20 cellular contexts compared by ENCODE assay signal in the genomic region with DNA sequence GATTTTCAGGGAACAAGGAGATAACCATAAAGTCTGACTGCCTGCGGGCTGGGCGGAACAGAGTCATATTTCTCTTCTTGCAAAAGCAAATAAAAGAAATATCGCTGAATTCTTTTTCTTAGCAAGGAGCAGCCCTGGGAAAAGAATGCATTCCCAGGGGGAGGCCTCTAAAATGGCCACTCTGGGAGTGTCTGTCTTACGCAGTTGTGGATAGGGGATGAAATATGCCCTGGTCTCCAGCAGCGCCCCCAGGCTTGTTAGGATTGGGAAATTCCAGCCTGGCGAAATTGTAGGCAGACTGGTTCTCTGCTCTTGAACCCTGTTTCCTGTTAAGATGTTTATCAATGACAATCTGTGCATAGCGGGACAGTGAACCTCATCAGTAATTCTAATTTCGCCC. TPM values are rescaled to one million over a fixed set of nuclear protein-coding genes. Genes with fewer than 3 reads are reported as not detected.
DNase-seq lines count a peak whose midpoint lies in the region; ATAC-seq and TF ChIP-seq lines count a peak whose summit lies in the region.
"Had no signal": no experiment of that assay in that cellular context is flagged by ENCODE, and none has a peak within 500 bp of the region (broad histone marks: within the 10 kb centered on the region; RNA-seq: fewer than 3 reads in every experiment).

No MANE protein-coding gene starts in this region.

- H4K20me1 ChIP-seq in HCT116 (ENCODE audit: insufficient read depth) = no peaks in the 10 kb centered on the region

- no peak overlapping the region for H3K9ac ChIP-seq in HCT116 (ENCODE audit: low read length)
- H3K9ac ChIP-seq in trophoblast cell (ENCODE audit: low read length) = no peak overlapping the region

- H4K12ac ChIP-seq in trophoblast cell (ENCODE audit: low read depth, low read length) = no peak overlapping the region

- no peaks in the 10 kb centered on the region for H3K4me1 ChIP-seq in HCT116 (ENCODE audit: control insufficient read depth in 1 of 2, insufficient read depth in 2 of 2, low read length in 2 of 2)
- no peaks in the 10 kb centered on the region for H3K4me1 ChIP-seq in trophoblast cell (ENCODE audit: control insufficient read depth in 1 of 2, insufficient read depth in 2 of 2, low read length in 2 of 2)
- H3K4me1 ChIP-seq: HAP-1, Peyer's patch had no signal

- H3K9me2 ChIP-seq in HCT116 (ENCODE audit: insufficient read depth) = no peaks in the 10 kb centered on the region

- H4K8ac ChIP-seq in trophoblast cell (ENCODE audit: low read depth, low read length) = no peak overlapping the region

- RAD21 ChIA-PET in HCT116 (lab: Charles Lee; ENCODE audit: low non-redundant PET in 1 of 2, low total read pairs in 2 of 2, uncharacterized antibody in 2 of 2, unreplicated experiment in 2 of 2) = no interaction called here

- no peak for TF ChIP-seq RAD21 in HCT116 (IDR thresholded peaks at IDR 0.05; ENCODE audit: low read depth)

- no peak overlapping the region for H3K4me3 Mint-ChIP-seq in activated CD8-positive, alpha-beta T cell treated with anti-CD3 and anti-CD28 coated beads for 36 hours
- H3K4me3 Mint-ChIP-seq in activated CD8-positive, alpha-beta T cell treated with anti-CD3 and anti-CD28 coated beads, Interleukin-2, amount 10 ng/mL, durations not matched to agents 7 days and 5 days = no peak overlapping the region
- no peak overlapping the region for H3K4me3 Mint-ChIP-seq in T-cell
- H3K4me3 Mint-ChIP-seq in activated CD4-positive, alpha-beta T cell treated with anti-CD3 and anti-CD28 coated beads for 36 hours = no peak overlapping the region

- no peak overlapping the region for H2BK5ac ChIP-seq in trophoblast cell (ENCODE audit: low read depth, low read length, poor library complexity)

- no peak overlapping the region for H2BK120ac ChIP-seq in trophoblast cell (ENCODE audit: insufficient read depth, low read length, poor library complexity)

- peaks cover 63% of the 10 kb centered on the region for H3K36me3 Mint-ChIP-seq in activated CD8-positive, alpha-beta T cell treated with anti-CD3 and anti-CD28 coated beads for 36 hours (ENCODE audit: low read depth)
- peaks cover 68% of the 10 kb centered on the region for H3K36me3 Mint-ChIP-seq in activated CD8-positive, alpha-beta T cell treated with anti-CD3 and anti-CD28 coated beads, Interleukin-2, amount 10 ng/mL, durations not matched to agents 7 days and 5 days (ENCODE audit: low read depth)
- H3K36me3 Mint-ChIP-seq in T-cell = peaks cover 69% of the 10 kb centered on the region
- H3K36me3 Mint-ChIP-seq in activated CD4-positive, alpha-beta T cell treated with anti-CD3 and anti-CD28 coated beads for 36 hours (ENCODE audit: low read depth) = peaks cover 60% of the 10 kb centered on the region

- no peak overlapping the region for H4K91ac ChIP-seq in trophoblast cell (ENCODE audit: low read depth, low read length)

- H3K79me2 ChIP-seq in HCT116 (ENCODE audit: insufficient read depth, low read length) (peaks cover 41% of the 10 kb centered on the region), trophoblast cell (ENCODE audit: control insufficient read depth, insufficient read depth, low read length, poor library complexity) (no peaks in the 10 kb centered on the region)

- H3K9me3 ChIP-seq in HCT116 (ENCODE audit: control insufficient read depth in 1 of 2, insufficient read depth in 1 of 2, low read depth in 1 of 2, low read length in 2 of 2) = peaks cover 7 to 12% of the 10 kb centered on the region in 2 experiments; a peak in 3 of 4 replicates
- H3K9me3 ChIP-seq in trophoblast cell (ENCODE audit: insufficient read depth, low read depth, low read length) = peaks cover 8% of the 10 kb centered on the region

- no peak for DNase-seq in activated CD8-positive, alpha-beta T cell treated with anti-CD3 and anti-CD28 coated beads for 36 hours
- DNase-seq in activated CD8-positive, alpha-beta T cell treated with anti-CD3 and anti-CD28 coated beads, Interleukin-2, amount 10 ng/mL, durations not matched to agents 7 days and 5 days = no peak
- DNase-seq in HCT116 (ENCODE audit: low read depth, low spot score) = no peak
- DNase-seq in T-cell = no peak
- DNase-seq in trophoblast cell = peak; percentile 20 to 38
- DNase-seq in activated CD4-positive, alpha-beta T cell treated with anti-CD3 and anti-CD28 coated beads for 36 hours = no peak
- DNase-seq in HCEC 1CT = no peak
- no peak for DNase-seq in caudate nucleus (lab: John Stamatoyannopoulos, UW)
- DNase-seq: 8988T, C1 segment of cervical spinal cord, COR-L47, Karpas-422, MM.1S, NCI-H1092 treated with DMSO at 0.1 percent for 48 hours, NCI-H2081 treated with DMSO at 0.1 percent for 48 hours, NCI-H2227 treated with DMSO at 0.1 percent for 48 hours, NCI-H524, Peyer's patch had no signal

- no TSS peak for BruUV-seq in HCT116 (replicated peaks; lab: Mats Ljungman, UMichigan)

- peaks cover 37% of the 10 kb centered on the region for H3K9me3 Mint-ChIP-seq in activated CD8-positive, alpha-beta T cell treated with anti-CD3 and anti-CD28 coated beads for 36 hours
- peaks cover 36% of the 10 kb centered on the region for H3K9me3 Mint-ChIP-seq in activated CD8-positive, alpha-beta T cell treated with anti-CD3 and anti-CD28 coated beads, Interleukin-2, amount 10 ng/mL, durations not matched to agents 7 days and 5 days (ENCODE audit: insufficient read depth)
- H3K9me3 Mint-ChIP-seq in T-cell = peaks cover 18 to 38% (median 25%) of the 10 kb centered on the region in 3 donors
- peaks cover 32% of the 10 kb centered on the region for H3K9me3 Mint-ChIP-seq in activated CD4-positive, alpha-beta T cell treated with anti-CD3 and anti-CD28 coated beads for 36 hours (ENCODE audit: low read depth)

- no peak for ATAC-seq in activated CD8-positive, alpha-beta T cell treated with anti-CD3 and anti-CD28 coated beads for 36 hours
- ATAC-seq in activated CD8-positive, alpha-beta T cell treated with anti-CD3 and anti-CD28 coated beads, Interleukin-2, amount 10 ng/mL, durations not matched to agents 7 days and 5 days = no peak
- ATAC-seq in HCT116 (no peak), T-cell (replicated peaks in 1 of 4) (no peak)
- ATAC-seq in activated CD4-positive, alpha-beta T cell treated with anti-CD3 and anti-CD28 coated beads for 36 hours = no peak
- ATAC-seq: Right ventricle myocardium inferior had no signal

- no peak overlapping the region for H3K18ac ChIP-seq in trophoblast cell (ENCODE audit: low read length)

- intact Hi-C loops in activated CD8-positive, alpha-beta T cell treated with anti-CD3 and anti-CD28 coated beads for 36 hours (cut with micrococcal nuclease) = no loop called here
- intact Hi-C loops in HCT116 (cut with micrococcal nuclease) = no loop called here
- intact Hi-C loops in activated CD4-positive, alpha-beta T cell treated with anti-CD3 and anti-CD28 coated beads for 36 hours (cut with DNase I, micrococcal nuclease) = no loop called here

- TF ChIP-seq POLR2A in HCT116 (IDR thresholded peaks at IDR 0.05; ENCODE audit: borderline replicate concordance, extremely low read depth, insufficient read depth, insufficient read length) = no peak

- H3K27me3 ChIP-seq in HCT116 (ENCODE audit: insufficient read depth, low read length) (no peaks in the 10 kb centered on the region), trophoblast cell (ENCODE audit: insufficient read depth, low read length) (no peaks in the 10 kb centered on the region)
- H3K27me3 ChIP-seq: Peyer's patch had no signal

- no CpG with 5 or more reads among the region's 8 CpGs for WGBS in trophoblast cell (ENCODE audit: extremely low coverage, insufficient coverage, insufficient read length)

- H3K27ac Mint-ChIP-seq in activated CD8-positive, alpha-beta T cell treated with anti-CD3 and anti-CD28 coated beads for 36 hours = peak overlapping the region; percentile 6
- no peak overlapping the region for H3K27ac Mint-ChIP-seq in activated CD8-positive, alpha-beta T cell treated with anti-CD3 and anti-CD28 coated beads, Interleukin-2, amount 10 ng/mL, durations not matched to agents 7 days and 5 days
- peak overlapping the region; percentile 41 to 48 for H3K27ac Mint-ChIP-seq in T-cell
- no peak overlapping the region for H3K27ac Mint-ChIP-seq in activated CD4-positive, alpha-beta T cell treated with anti-CD3 and anti-CD28 coated beads for 36 hours

- no peak overlapping the region for H3K27ac ChIP-seq in HCT116 (ENCODE audit: low read depth, low read length)
- H3K27ac ChIP-seq in trophoblast cell (ENCODE audit: low read depth, low read length) = no peak overlapping the region
- no peak overlapping the region for H3K27ac ChIP-seq in caudate nucleus (ENCODE audit: low read depth, low read length)
- H3K27ac ChIP-seq: Peyer's patch had no signal

- H2AFZ ChIP-seq in HCT116 (ENCODE audit: low read depth, low read length, poor library complexity, severe bottlenecking) = no peak overlapping the region
- H2AFZ ChIP-seq in trophoblast cell (ENCODE audit: insufficient read depth, low read length, poor library complexity) = no peak overlapping the region

- no peak overlapping the region for H2BK12ac ChIP-seq in trophoblast cell (ENCODE audit: low read length)

- POLR2A ChIA-PET in activated CD8-positive, alpha-beta T cell treated with anti-CD3 and anti-CD28 coated beads for 36 hours (lab: Charles Lee) = interaction anchor here (1.2 kb wide), 1 partner anchor 41 kb away, joined by 5 read pairs; a partner anchor contains a TSS
- POLR2A ChIA-PET in activated CD8-positive, alpha-beta T cell treated with anti-CD3 and anti-CD28 coated beads, Interleukin-2, amount 10 ng/mL, durations not matched to agents 7 days and 5 days (lab: Charles Lee) = no interaction called here
- POLR2A ChIA-PET in HCT116 (lab: Charles Lee) = no interaction called here
- POLR2A ChIA-PET in T-cell (lab: Charles Lee) = no interaction called here
- POLR2A ChIA-PET in activated CD4-positive, alpha-beta T cell treated with anti-CD3 and anti-CD28 coated beads for 36 hours (lab: Charles Lee) = no interaction called here

- H3K4ac ChIP-seq in trophoblast cell (ENCODE audit: low read depth, low read length) = no peak overlapping the region

- CTCF ChIA-PET in activated CD8-positive, alpha-beta T cell treated with anti-CD3 and anti-CD28 coated beads for 36 hours (lab: Charles Lee) = interaction anchor here (1.3 to 2.7 kb wide), 2 partner anchors 41 to 130 kb away, joined by 4 to 12 read pairs; a partner anchor contains a TSS
- CTCF ChIA-PET in activated CD8-positive, alpha-beta T cell treated with anti-CD3 and anti-CD28 coated beads, Interleukin-2, amount 10 ng/mL, durations not matched to agents 7 days and 5 days (lab: Charles Lee) = no interaction called here
- CTCF ChIA-PET in HCT116 (lab: Charles Lee) = no interaction called here
- CTCF ChIA-PET in T-cell (lab: Charles Lee) = no interaction called here
- CTCF ChIA-PET in activated CD4-positive, alpha-beta T cell treated with anti-CD3 and anti-CD28 coated beads for 36 hours (lab: Charles Lee) = interaction anchor here (1.0 kb wide), 1 partner anchor 41 kb away, joined by 3 read pairs; no protein-coding TSS in a partner anchor

- TF ChIP-seq CTCF in activated CD8-positive, alpha-beta T cell treated with anti-CD3 and anti-CD28 coated beads for 36 hours (IDR thresholded peaks at IDR 0.05) = no peak
- no peak for TF ChIP-seq CTCF in HCT116 (IDR thresholded peaks at IDR 0.05 in 2 of 3, conservative IDR thresholded peaks at IDR 0.05 in 1 of 3; ENCODE audit: borderline replicate concordance in 1 of 3, insufficient read depth in 1 of 3, low read depth in 2 of 3, low read length in 2 of 3)

- no peak overlapping the region for H3K4me2 ChIP-seq in HCT116 (ENCODE audit: low read length)
- H3K4me2 ChIP-seq in trophoblast cell (ENCODE audit: low read length) = no peak overlapping the region

- H3K23ac ChIP-seq in trophoblast cell (ENCODE audit: low read length) = no peak overlapping the region

- H3K4me1 Mint-ChIP-seq in activated CD8-positive, alpha-beta T cell treated with anti-CD3 and anti-CD28 coated beads for 36 hours (ENCODE audit: low read depth) = peaks cover 23% of the 10 kb centered on the region
- peaks cover 5% of the 10 kb centered on the region for H3K4me1 Mint-ChIP-seq in activated CD8-positive, alpha-beta T cell treated with anti-CD3 and anti-CD28 coated beads, Interleukin-2, amount 10 ng/mL, durations not matched to agents 7 days and 5 days (ENCODE audit: low read depth)
- H3K4me1 Mint-ChIP-seq in T-cell = peaks cover 42 to 46% (median 45%) of the 10 kb centered on the region in 3 donors
- H3K4me1 Mint-ChIP-seq in activated CD4-positive, alpha-beta T cell treated with anti-CD3 and anti-CD28 coated beads for 36 hours = peaks cover 20% of the 10 kb centered on the region

- no peaks in the 10 kb centered on the region for H3K27me3 Mint-ChIP-seq in activated CD8-positive, alpha-beta T cell treated with anti-CD3 and anti-CD28 coated beads for 36 hours
- H3K27me3 Mint-ChIP-seq in activated CD8-positive, alpha-beta T cell treated with anti-CD3 and anti-CD28 coated beads, Interleukin-2, amount 10 ng/mL, durations not matched to agents 7 days and 5 days (ENCODE audit: low read depth) = no peaks in the 10 kb centered on the region
- no peaks in the 10 kb centered on the region for H3K27me3 Mint-ChIP-seq in T-cell
- H3K27me3 Mint-ChIP-seq in activated CD4-positive, alpha-beta T cell treated with anti-CD3 and anti-CD28 coated beads for 36 hours = no peaks in the 10 kb centered on the region

- H2AK5ac ChIP-seq in trophoblast cell (ENCODE audit: low read length) = no peak overlapping the region

- H3K36me3 ChIP-seq in HCT116 (ENCODE audit: control insufficient read depth in 1 of 2, insufficient read depth in 2 of 2, low read length in 2 of 2) = peaks cover 2 to 19% of the 10 kb centered on the region in 2 experiments; a peak in 2 of 4 replicates
- H3K36me3 ChIP-seq in trophoblast cell (ENCODE audit: control insufficient read depth in 1 of 2, insufficient read depth in 2 of 2, low read length in 2 of 2) = peaks cover 17% of the 10 kb centered on the region in 2 experiments

- H3K14ac ChIP-seq in trophoblast cell (ENCODE audit: low read length) = no peak overlapping the region

- H3K79me1 ChIP-seq in trophoblast cell (ENCODE audit: low read length) = no peaks in the 10 kb centered on the region

- no peak overlapping the region for H3K4me3 ChIP-seq in HCT116 (replicated peaks in 1 of 2; ENCODE audit: low read depth in 1 of 2, low read length in 2 of 2)
- H3K4me3 ChIP-seq in trophoblast cell (ENCODE audit: low read depth, low read length) = no peak overlapping the region
- H3K4me3 ChIP-seq: HAP-1, Peyer's patch had no signal

RNA-seq across cellular contexts. Expression of a gene that starts 40.5 kb away (rescaled TPM):
- total RNA-seq in activated CD8-positive, alpha-beta T cell treated with anti-CD3 and anti-CD28 coated beads for 36 hours = 10 to 100 TPM; 32.7 to 42.6 TPM
- 10 to 100 TPM; 67.8 to 68.9 TPM for total RNA-seq in activated CD8-positive, alpha-beta T cell treated with anti-CD3 and anti-CD28 coated beads, Interleukin-2, amount 10 ng/mL, durations not matched to agents 7 days and 5 days
- total RNA-seq in HCT116 (2021; ENCODE audit: unreplicated experiment) (52.2 TPM), T-cell (100 to 1,000 TPM in 2 of 5 donors, 10 to 100 TPM in 3; 80.8 to 140 (median 86.3) TPM)
- polyA plus RNA-seq in HCT116 (2012) = 12.0 and 12.8 TPM in 2 replicates
- polyA plus RNA-seq in trophoblast cell (2013) = 27.8 and 29.2 TPM in 2 replicates
- 10 to 100 TPM; 38.4 to 57.9 TPM for total RNA-seq in activated CD4-positive, alpha-beta T cell treated with anti-CD3 and anti-CD28 coated beads for 36 hours

Comparison
In these comparisons a context has a peak if more than half of its experiments do, and no peak if none do; other contexts are left out.
1. H3K27ac Mint-ChIP-seq: peak in activated CD8-positive, alpha-beta T cell treated with anti-CD3 and anti-CD28 coated beads for 36 hours (single experiment) and T-cell (2 of 2); none in activated CD8-positive, alpha-beta T cell treated with anti-CD3 and anti-CD28 coated beads, Interleukin-2, amount 10 ng/mL, durations not matched to agents 7 days and 5 days (single experiment) and activated CD4-positive, alpha-beta T cell treated with anti-CD3 and anti-CD28 coated beads for 36 hours (single experiment).
2. CTCF ChIA-PET loops: an anchor here in activated CD8-positive, alpha-beta T cell treated with anti-CD3 and anti-CD28 coated beads for 36 hours (1.3 to 2.7 kb wide) and activated CD4-positive, alpha-beta T cell treated with anti-CD3 and anti-CD28 coated beads for 36 hours (1.0 kb wide); none called in activated CD8-positive, alpha-beta T cell treated with anti-CD3 and anti-CD28 coated beads, Interleukin-2, amount 10 ng/mL, durations not matched to agents 7 days and 5 days, HCT116 and T-cell.
3. DNase-seq: peak in trophoblast cell (2 of 2); none in activated CD8-positive, alpha-beta T cell treated with anti-CD3 and anti-CD28 coated beads for 36 hours (single experiment), activated CD8-positive, alpha-beta T cell treated with anti-CD3 and anti-CD28 coated beads, Interleukin-2, amount 10 ng/mL, durations not matched to agents 7 days and 5 days (single experiment), HCT116 (single experiment), T-cell (0 of 34), activated CD4-positive, alpha-beta T cell treated with anti-CD3 and anti-CD28 coated beads for 36 hours (single experiment), HCEC 1CT (single experiment) and caudate nucleus (0 of 61).